8 cellular contexts compared by ENCODE assay signal in genomic region chr9:34665381-34666250, GRCh38. TPM values are rescaled to one million over a fixed set of nuclear protein-coding genes. Genes with fewer than 3 reads are reported as not detected.
DNase-seq lines count a peak whose midpoint lies in the region; ATAC-seq and TF ChIP-seq lines count a peak whose summit lies in the region.

No MANE protein-coding gene starts in this region.

- peak; percentile 58 to 81 for TF ChIP-seq POLR2A in tibial nerve (IDR thresholded peaks at IDR 0.05)

- no peaks in the 10 kb centered on the region for H3K27me3 ChIP-seq in heart right ventricle
- H3K27me3 ChIP-seq in tibial nerve = no peaks in the 10 kb centered on the region

- CTCF ChIA-PET in GM10248 (lab: Yijun Ruan, JAX) = interaction anchor here (1.0 to 8.5 kb wide), 12 partner anchors 13 to 62 kb away, joined by 3 to 84 read pairs (median 4); partner anchors contain the start of genes DCTN3, GALT, RPP25L and SIGMAR1

- H3K27ac ChIP-seq in heart right ventricle (peak overlapping the region; percentile 77 to 100 (median 97)), tibial nerve (peak overlapping the region; percentile 99 to 100 (median 100))

- H3K36me3 ChIP-seq in heart right ventricle = peaks cover 0 to 44% (median 7%) of the 10 kb centered on the region in 9 donors
- peaks cover 0 to 50% (median 0%) of the 10 kb centered on the region in 3 donors for H3K36me3 ChIP-seq in tibial nerve

- peak overlapping the region; percentile 45 to 95 (median 72) for H3K4me3 ChIP-seq in heart right ventricle
- peak overlapping the region; percentile 75 to 89 (median 86) for H3K4me3 ChIP-seq in tibial nerve

- ATAC-seq in HG02763 (IDR thresholded peaks at IDR 0.05; ENCODE audit: unreplicated experiment) = peak; percentile 58
- ATAC-seq in heart right ventricle = peak; percentile 90 to 95 (median 92)

- H3K9me3 ChIP-seq in heart right ventricle (peaks cover 0 to 9% (median 0%) of the 10 kb centered on the region in 11 donors), tibial nerve (no peaks in the 10 kb centered on the region)

- H3K4me1 ChIP-seq in heart right ventricle (peaks cover 0 to 29% (median 14%) of the 10 kb centered on the region in 9 donors), tibial nerve (peaks cover 0 to 30% (median 7%) of the 10 kb centered on the region in 4 donors)

- DNase-seq in GM10248 (ENCODE audit: extremely low spot score) = peak; percentile 94
- DNase-seq in NCI-H1436 treated with DMSO at 0.1 percent for 48 hours (lab: John Stamatoyannopoulos, UW) = peak; percentile 68
- DNase-seq in T-helper 1 cell = peak; percentile 87 to 92 (median 90)
- peak; percentile 93 for DNase-seq in amniotic epithelial cell (ENCODE audit: low read depth)
- peak; percentile 95 to 96 for DNase-seq in heart right ventricle
- DNase-seq in pons (ENCODE audit: low spot score) = peak; percentile 96
- DNase-seq in tibial nerve (ENCODE audit: low spot score in 2 of 2) = peak; percentile 92 to 98

- POLR2A ChIA-PET in GM10248 (lab: Yijun Ruan, JAX) = interaction anchor here (0.9 kb wide), 1 partner anchor 28 kb away, joined by 4 read pairs; the partner anchor contains the start of gene SIGMAR1

- TF ChIP-seq CTCF in GM10248 (IDR thresholded peaks at IDR 0.05; ENCODE audit: control extremely low read depth, extremely low read depth, low read depth, missing control alignments) = no peak
- TF ChIP-seq CTCF in heart right ventricle (IDR thresholded peaks at IDR 0.05) = no peak
- TF ChIP-seq CTCF in tibial nerve (IDR thresholded peaks at IDR 0.05) = no peak

- intact Hi-C loops in heart right ventricle (cut with DNase I) = loop anchor here in 2 of 10 donors (2.0 kb wide), 2 partner anchors 17 to 37 kb away; no protein-coding TSS in a partner anchor

- peak; percentile 87 to 93 for TF ChIP-seq EP300 in tibial nerve (IDR thresholded peaks at IDR 0.05)

- 1 to 2% methylated on average over 54 to 55 of the region's 55 CpGs for WGBS in heart right ventricle, 2 donors
- WGBS in tibial nerve, 2 donors = 3 to 4% methylated on average over 31 to 46 of the region's 55 CpGs

RNA-seq across cellular contexts. Expression of gene CCL27, which starts 3.2 kb away (rescaled TPM):
- total RNA-seq in heart right ventricle = under 1 TPM in 1 of 10 donors, not detected in 9; 0.44 TPM
- under 1 TPM in 1 of 2 donors, not detected in 1; 0.45 TPM for polyA plus RNA-seq in heart right ventricle
- 10 to 100 TPM in 1 of 4 donors, not detected in 3; 45.1 TPM for total RNA-seq in tibial nerve

RNA-seq across cellular contexts. Expression of gene IL11RA, which starts 13.6 kb away (rescaled TPM):
- total RNA-seq in heart right ventricle = 10 to 100 TPM; 45.2 to 53.7 (median 48.1) TPM
- polyA plus RNA-seq in heart right ventricle = 10 to 100 TPM; 26.9 to 30.0 TPM
- 10 to 100 TPM; 27.3 to 48.8 (median 39.6) TPM for total RNA-seq in tibial nerve

RNA-seq across cellular contexts. Expression of gene GALT, which starts 19.1 kb away (rescaled TPM):
- total RNA-seq in heart right ventricle = 10 to 100 TPM; 34.7 to 65.0 (median 44.2) TPM
- 10 to 100 TPM; 20.8 to 82.2 TPM for polyA plus RNA-seq in heart right ventricle
- 10 to 100 TPM; 38.5 to 75.3 (median 63.7) TPM for total RNA-seq in tibial nerve

RNA-seq across cellular contexts. Expression of gene CCL19, which starts 25.5 kb away (rescaled TPM):
- total RNA-seq in heart right ventricle (10 to 100 TPM in 1 of 10 donors, 1 to 10 TPM in 1, under 1 TPM in 3, not detected in 5; 0.47 to 19.9 (median 0.87) TPM), tibial nerve (not detected)
- polyA plus RNA-seq in heart right ventricle = 1 to 10 TPM; 1.6 to 4.9 TPM

RNA-seq across cellular contexts. Expression of gene SIGMAR1, which starts 28.0 kb away (rescaled TPM):
- total RNA-seq in heart right ventricle (10 to 100 TPM; 15.8 to 31.7 (median 22.3) TPM), tibial nerve (100 to 1,000 TPM in 2 of 4 donors, 10 to 100 TPM in 2; 92.6 to 128 (median 107) TPM)
- 10 to 100 TPM; 23.8 to 54.0 TPM for polyA plus RNA-seq in heart right ventricle

Comparison
In these comparisons a context has a peak if more than half of its experiments do, and no peak if none do; other contexts are left out.
1. Peak in every context shown above with its lines: DNase-seq, ATAC-seq, H3K4me3 ChIP-seq and H3K27ac ChIP-seq.